ENCODE assay signal across 9 cellular contexts in the genomic region with DNA sequence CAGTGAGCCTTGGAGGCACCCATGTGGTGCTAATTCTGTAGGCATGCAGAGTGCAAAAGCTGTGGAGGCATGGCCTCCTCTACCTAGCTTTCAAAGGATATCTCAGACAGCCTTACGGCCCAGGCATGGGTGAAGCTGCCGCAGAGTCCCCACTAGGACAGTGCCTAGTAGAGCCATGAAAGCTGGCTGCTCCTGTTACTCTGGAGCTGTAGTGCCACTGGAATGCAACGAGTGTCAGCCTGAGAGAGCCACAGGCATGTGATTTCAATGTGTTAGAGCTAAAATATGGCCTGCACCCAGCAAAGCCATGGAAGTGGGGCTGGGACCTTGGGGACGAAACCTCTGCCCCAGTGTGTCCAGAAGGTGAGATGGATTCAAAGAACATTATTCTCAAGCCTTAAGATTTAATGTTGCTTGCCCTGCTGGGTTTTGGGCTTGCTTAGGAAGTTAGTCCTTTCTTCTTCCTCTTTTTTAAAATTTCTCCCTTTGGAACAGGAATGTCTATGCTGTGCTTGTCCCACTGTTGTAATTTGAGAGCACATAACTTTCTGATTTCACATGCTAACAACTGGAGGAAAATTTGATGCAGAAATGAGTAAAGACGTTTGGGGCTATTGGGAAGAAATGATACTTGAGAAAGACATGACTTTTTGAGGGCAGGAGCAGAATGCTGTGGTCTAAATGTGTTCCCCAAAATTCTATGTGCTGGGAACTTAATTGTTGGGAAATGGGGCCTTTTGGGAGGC.
A peak's percentile ranks its signal among the peaks of the same experiment; 100 is the strongest.
DNase-seq lines count a peak whose midpoint lies in the region; ATAC-seq and TF ChIP-seq lines count a peak whose summit lies in the region.
"Had no signal": no experiment of that assay in that cellular context is flagged by ENCODE, and none has a peak within 500 bp of the region (broad histone marks: within the 10 kb centered on the region; RNA-seq: fewer than 3 reads in every experiment).

No MANE protein-coding gene starts in this region.

- no peak overlapping the region for H3K4me3 Mint-ChIP-seq in stimulated activated effector memory CD8-positive, alpha-beta T cell treated with anti-CD3 and anti-CD28 coated beads, Interleukin-12 subunit alpha, Interleukin-12 subunit beta, amount 100 ng/mL, for 72 hours

- intact Hi-C loops in left ventricle myocardium inferior (cut with micrococcal nuclease): no loop called here

- H3K4me2 ChIP-seq in GM23248 (ENCODE audit: unreplicated experiment): no peak overlapping the region
- H3K4me2 ChIP-seq in fibroblast of lung (ENCODE audit: extremely low read depth, insufficient read depth, low read length): no peak overlapping the region
- H3K4me2 ChIP-seq: BLaER1 treated with 17β-estradiol and CSF1 and Interleukin-3, amounts not matched to agents 10 nM and 100 nM had no signal

- no peak overlapping the region for H3K27ac Mint-ChIP-seq in stimulated activated effector memory CD8-positive, alpha-beta T cell treated with anti-CD3 and anti-CD28 coated beads, Interleukin-12 subunit alpha, Interleukin-12 subunit beta, amount 100 ng/mL, for 72 hours

- H3K36me3 Mint-ChIP-seq in stimulated activated effector memory CD8-positive, alpha-beta T cell treated with anti-CD3 and anti-CD28 coated beads, Interleukin-12 subunit alpha, Interleukin-12 subunit beta, amount 100 ng/mL, for 72 hours: no peaks in the 10 kb centered on the region

- ATAC-seq in stimulated activated effector memory CD8-positive, alpha-beta T cell treated with anti-CD3 and anti-CD28 coated beads, Interleukin-12 subunit alpha, Interleukin-12 subunit beta, amount 100 ng/mL, for 72 hours: peak; percentile 34

- TF ChIP-seq CTCF in fibroblast of lung (conservative IDR thresholded peaks at IDR 0.05 in 1 of 2, IDR thresholded peaks at IDR 0.05 in 1 of 2; ENCODE audit: low read depth in 1 of 2, low read length in 2 of 2): no peak
- TF ChIP-seq CTCF in left ventricle myocardium inferior (IDR thresholded peaks at IDR 0.05; ENCODE audit: borderline replicate concordance): no peak

- in situ Hi-C loops in GM23248 (cut with MboI): no loop called here

- H3K9ac ChIP-seq in GM23248: no peak overlapping the region
- H3K9ac ChIP-seq in adipocyte (ENCODE audit: low read length): no peak overlapping the region
- no peak overlapping the region for H3K9ac ChIP-seq in fibroblast of lung (ENCODE audit: insufficient read depth, low read length)
- H3K9ac ChIP-seq: BLaER1 treated with 17β-estradiol and CSF1 and Interleukin-3, amounts not matched to agents 10 nM and 100 nM had no signal

- peaks cover 3% of the 10 kb centered on the region for H3K9me3 Mint-ChIP-seq in stimulated activated effector memory CD8-positive, alpha-beta T cell treated with anti-CD3 and anti-CD28 coated beads, Interleukin-12 subunit alpha, Interleukin-12 subunit beta, amount 100 ng/mL, for 72 hours

- 49 to 50% methylated on average over 5 of the region's 5 CpGs for WGBS in GM23248 (ENCODE audit: low coverage in 1 of 2, low lambda C conversion rate in 2 of 2, missing lambda C conversion rate in 2 of 2), 2 experiments

- no peak overlapping the region for H3K27ac ChIP-seq in GM23248
- no peak overlapping the region for H3K27ac ChIP-seq in fibroblast of lung (ENCODE audit: insufficient read depth, low read length)
- H3K27ac ChIP-seq in left ventricle myocardium inferior (replicated peaks): no peak overlapping the region
- H3K27ac ChIP-seq: BLaER1 treated with 17β-estradiol and CSF1 and Interleukin-3, amounts not matched to agents 10 nM and 100 nM had no signal

- H3K4me3 ChIP-seq in GM23248 (no peak overlapping the region), adipocyte (ENCODE audit: low read length) (no peak overlapping the region), fibroblast of lung (replicated peaks in 1 of 4; ENCODE audit: control extremely low read depth in 1 of 4, insufficient read depth in 1 of 4, low read depth in 3 of 4, low read length in 4 of 4) (no peak overlapping the region), left ventricle myocardium inferior (no peak overlapping the region)
- H3K4me3 ChIP-seq: BLaER1 treated with 17β-estradiol and CSF1 and Interleukin-3, amounts not matched to agents 10 nM and 100 nM had no signal

- no peaks in the 10 kb centered on the region for H4K20me1 ChIP-seq in GM23248 (ENCODE audit: insufficient read depth)
- no peaks in the 10 kb centered on the region for H4K20me1 ChIP-seq in fibroblast of lung (ENCODE audit: control insufficient read depth, extremely low read depth, insufficient read depth, low read length)
- H4K20me1 ChIP-seq: BLaER1 treated with 17β-estradiol and CSF1 and Interleukin-3, amounts not matched to agents 10 nM and 100 nM had no signal

- H3K9me3 ChIP-seq in GM23248 (ENCODE audit: low read depth): no peaks in the 10 kb centered on the region
- no peaks in the 10 kb centered on the region for H3K9me3 ChIP-seq in adipocyte (ENCODE audit: control insufficient read depth, low read length)
- no peaks in the 10 kb centered on the region for H3K9me3 ChIP-seq in fibroblast of lung (ENCODE audit: control insufficient read depth, insufficient read depth, low read depth, low read length)
- H3K9me3 ChIP-seq in left ventricle myocardium inferior (replicated peaks): no peaks in the 10 kb centered on the region
- H3K9me3 ChIP-seq: BLaER1 treated with 17β-estradiol and CSF1 and Interleukin-3, amounts not matched to agents 10 nM and 100 nM had no signal

- 0 out of 2 replicates have a peak overlapping the region, but pooled peaks have one; percentile 40 for H2AFZ ChIP-seq in GM23248
- no peak overlapping the region for H2AFZ ChIP-seq in fibroblast of lung (ENCODE audit: low read length)

- no peaks in the 10 kb centered on the region for H3K9me2 ChIP-seq in GM23248 (ENCODE audit: insufficient read depth)

- H3F3A ChIP-seq in GM23248 (ENCODE audit: insufficient read depth): peaks cover 12% of the 10 kb centered on the region

- no peaks in the 10 kb centered on the region for H3K79me2 ChIP-seq in GM23248 (ENCODE audit: insufficient read depth)
- H3K79me2 ChIP-seq in fibroblast of lung (ENCODE audit: control insufficient read depth, insufficient read depth, low read length): no peaks in the 10 kb centered on the region

- DNase-seq in GM23248 (peak; percentile 44), adipocyte (ENCODE audit: low read depth) (peak; percentile 59), fibroblast of lung (ENCODE audit: low read depth in 2 of 2) (peak; percentile 25 to 56), left ventricle myocardium inferior (no peak), midbrain (lab: John Stamatoyannopoulos, UW) (no peak), mucosa of gallbladder (ENCODE audit: low spot score) (no peak)
- no peak for DNase-seq in stimulated activated effector memory CD8-positive, alpha-beta T cell treated with anti-CD3 and anti-CD28 coated beads, Interleukin-12 subunit alpha, Interleukin-12 subunit beta, amount 100 ng/mL, for 72 hours (ENCODE audit: low spot score in 2 of 2)
- DNase-seq: NCI-H146 had no signal

- peaks cover 26% of the 10 kb centered on the region for H3K4me1 ChIP-seq in GM23248 (ENCODE audit: insufficient read depth)
- peaks cover 19% of the 10 kb centered on the region for H3K4me1 ChIP-seq in adipocyte (ENCODE audit: control insufficient read depth, insufficient read depth, low read length)
- H3K4me1 ChIP-seq in fibroblast of lung (ENCODE audit: control insufficient read depth, extremely low read depth, insufficient read depth, low read length): no peaks in the 10 kb centered on the region
- H3K4me1 ChIP-seq in left ventricle myocardium inferior: no peaks in the 10 kb centered on the region

- H3K27me3 ChIP-seq in GM23248 (replicated peaks; ENCODE audit: insufficient read depth) (no peaks in the 10 kb centered on the region), adipocyte (replicated peaks; ENCODE audit: control insufficient read depth, insufficient read depth, low read length) (no peaks in the 10 kb centered on the region), fibroblast of lung (ENCODE audit: control insufficient read depth, insufficient read depth, low read length) (no peaks in the 10 kb centered on the region), left ventricle myocardium inferior (ENCODE audit: low read depth) (peaks cover 20% of the 10 kb centered on the region)
- H3K27me3 ChIP-seq: BLaER1 treated with 17β-estradiol and CSF1 and Interleukin-3, amounts not matched to agents 10 nM and 100 nM had no signal

- no peaks in the 10 kb centered on the region for H3K4me1 Mint-ChIP-seq in stimulated activated effector memory CD8-positive, alpha-beta T cell treated with anti-CD3 and anti-CD28 coated beads, Interleukin-12 subunit alpha, Interleukin-12 subunit beta, amount 100 ng/mL, for 72 hours

- no peaks in the 10 kb centered on the region for H3K36me3 ChIP-seq in GM23248 (ENCODE audit: low read depth)
- H3K36me3 ChIP-seq in adipocyte (ENCODE audit: control insufficient read depth, insufficient read depth, low read length, severe bottlenecking): no peaks in the 10 kb centered on the region
- H3K36me3 ChIP-seq in fibroblast of lung (ENCODE audit: control insufficient read depth, insufficient read depth, low read length): no peaks in the 10 kb centered on the region
- H3K36me3 ChIP-seq in left ventricle myocardium inferior: no peaks in the 10 kb centered on the region
- H3K36me3 ChIP-seq: BLaER1 treated with 17β-estradiol and CSF1 and Interleukin-3, amounts not matched to agents 10 nM and 100 nM had no signal

Comparison
In these comparisons a context has a peak if more than half of its experiments do, and no peak if none do; other contexts are left out.
1. DNase-seq: peak in GM23248 (single experiment), adipocyte (single experiment) and fibroblast of lung (2 of 2); none in stimulated activated effector memory CD8-positive, alpha-beta T cell treated with anti-CD3 and anti-CD28 coated beads, Interleukin-12 subunit alpha, Interleukin-12 subunit beta, amount 100 ng/mL, for 72 hours (0 of 2), left ventricle myocardium inferior (single experiment), midbrain (single experiment) and mucosa of gallbladder (single experiment).